1 cellular context compared by ENCODE assay signal in genomic region chr16:11356573-11357331, GRCh38.
TF ChIP-seq lines count a peak whose summit lies in the region.

No MANE protein-coding gene starts in this region.

TF ChIP-seq in K562, 482 proteins besides CTCF, POLR2A, EP300 and RAD21 (continued from another document):
- TF ChIP-seq, protein P1, sequence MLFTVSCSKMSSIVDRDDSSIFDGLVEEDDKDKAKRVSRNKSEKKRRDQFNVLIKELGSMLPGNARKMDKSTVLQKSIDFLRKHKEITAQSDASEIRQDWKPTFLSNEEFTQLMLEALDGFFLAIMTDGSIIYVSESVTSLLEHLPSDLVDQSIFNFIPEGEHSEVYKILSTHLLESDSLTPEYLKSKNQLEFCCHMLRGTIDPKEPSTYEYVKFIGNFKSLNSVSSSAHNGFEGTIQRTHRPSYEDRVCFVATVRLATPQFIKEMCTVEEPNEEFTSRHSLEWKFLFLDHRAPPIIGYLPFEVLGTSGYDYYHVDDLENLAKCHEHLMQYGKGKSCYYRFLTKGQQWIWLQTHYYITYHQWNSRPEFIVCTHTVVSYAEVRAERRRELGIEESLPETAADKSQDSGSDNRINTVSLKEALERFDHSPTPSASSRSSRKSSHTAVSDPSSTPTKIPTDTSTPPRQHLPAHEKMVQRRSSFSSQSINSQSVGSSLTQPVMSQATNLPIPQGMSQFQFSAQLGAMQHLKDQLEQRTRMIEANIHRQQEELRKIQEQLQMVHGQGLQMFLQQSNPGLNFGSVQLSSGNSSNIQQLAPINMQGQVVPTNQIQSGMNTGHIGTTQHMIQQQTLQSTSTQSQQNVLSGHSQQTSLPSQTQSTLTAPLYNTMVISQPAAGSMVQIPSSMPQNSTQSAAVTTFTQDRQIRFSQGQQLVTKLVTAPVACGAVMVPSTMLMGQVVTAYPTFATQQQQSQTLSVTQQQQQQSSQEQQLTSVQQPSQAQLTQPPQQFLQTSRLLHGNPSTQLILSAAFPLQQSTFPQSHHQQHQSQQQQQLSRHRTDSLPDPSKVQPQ (CRISPR knock-in tag; IDR thresholded peaks at IDR 0.05; ENCODE audit: borderline replicate concordance) = no peak
- TF ChIP-seq SAFB (IDR thresholded peaks at IDR 0.05; ENCODE audit: borderline replicate concordance, low read depth, low read length) (no peak), SIX5 (IDR thresholded peaks at IDR 0.05; ENCODE audit: borderline replicate concordance in 1 of 2, insufficient read depth in 1 of 2, low read depth in 1 of 2, low read length in 2 of 2) (no peak), GTF2A2 (tag; IDR thresholded peaks at IDR 0.05) (no peak), MAFK (IDR thresholded peaks at IDR 0.05; ENCODE audit: low read length) (no peak), DACH1 (IDR thresholded peaks at IDR 0.05; ENCODE audit: partially characterized antibody) (no peak), MEIS2 (IDR thresholded peaks at IDR 0.05; ENCODE audit: partially characterized antibody) (peak; percentile 47), CREM (IDR thresholded peaks at IDR 0.05; ENCODE audit: low read depth) (peak; percentile 54; the same call in 1 of the 2 replicates), PTBP1 (IDR thresholded peaks at IDR 0.05; ENCODE audit: low read depth, low read length) (no peak), CREB1 (IDR thresholded peaks at IDR 0.05) (no peak), CREB1 (CRISPR knock-in tag; IDR thresholded peaks at IDR 0.05) (no peak), ZNF347 (CRISPR knock-in tag; IDR thresholded peaks at IDR 0.05; ENCODE audit: low read depth) (no peak), POLR3A (IDR thresholded peaks at IDR 0.05; ENCODE audit: borderline replicate concordance, extremely low read depth, insufficient read depth, insufficient read length) (no peak), POLR2AphosphoS2 (IDR thresholded peaks at IDR 0.05; ENCODE audit: low read length) (no peak), FOXJ3 (CRISPR knock-in tag; IDR thresholded peaks at IDR 0.05) (no peak), JUND (IDR thresholded peaks at IDR 0.05; ENCODE audit: borderline replicate concordance, low read depth, low read length) (peak; percentile 52; the same call in 1 of the 2 replicates), JUND (tag; IDR thresholded peaks at IDR 0.05; ENCODE audit: borderline replicate concordance, low read depth, low read length) (no peak; the same call in 2 of the 3 replicates), CBFA2T3 (IDR thresholded peaks at IDR 0.05) (no peak), SRSF9 (IDR thresholded peaks at IDR 0.05; ENCODE audit: borderline replicate concordance, low read depth, low read length) (no peak), RCOR1 (IDR thresholded peaks at IDR 0.05; ENCODE audit: borderline replicate concordance in 1 of 2, low read depth in 2 of 2, low read length in 2 of 2) (peak; percentile 10 to 25; a peak in 1 of 4 replicates), ZNF24 (IDR thresholded peaks at IDR 0.05) (no peak), ZNF436 (CRISPR knock-in tag; IDR thresholded peaks at IDR 0.05) (no peak), ATF7 (IDR thresholded peaks at IDR 0.05) (no peak), GATA2 (CRISPR knock-in tag; IDR thresholded peaks at IDR 0.05) (no peak), BHLHE40 (IDR thresholded peaks at IDR 0.05; ENCODE audit: low read length) (peak; percentile 38; the same call in 1 of the 2 replicates), YY1 (IDR thresholded peaks at IDR 0.05; ENCODE audit: borderline replicate concordance in 1 of 3, control insufficient read depth in 1 of 3, extremely low read depth in 1 of 3, insufficient read depth in 3 of 3, insufficient read length in 1 of 3, insufficient replicate concordance in 2 of 3, low read depth in 1 of 3, low read length in 2 of 3) (peak in 1 of 3 experiments; percentile 58), ZNF75A (CRISPR knock-in tag; IDR thresholded peaks at IDR 0.05) (no peak)
- TF ChIP-seq, protein P2, sequence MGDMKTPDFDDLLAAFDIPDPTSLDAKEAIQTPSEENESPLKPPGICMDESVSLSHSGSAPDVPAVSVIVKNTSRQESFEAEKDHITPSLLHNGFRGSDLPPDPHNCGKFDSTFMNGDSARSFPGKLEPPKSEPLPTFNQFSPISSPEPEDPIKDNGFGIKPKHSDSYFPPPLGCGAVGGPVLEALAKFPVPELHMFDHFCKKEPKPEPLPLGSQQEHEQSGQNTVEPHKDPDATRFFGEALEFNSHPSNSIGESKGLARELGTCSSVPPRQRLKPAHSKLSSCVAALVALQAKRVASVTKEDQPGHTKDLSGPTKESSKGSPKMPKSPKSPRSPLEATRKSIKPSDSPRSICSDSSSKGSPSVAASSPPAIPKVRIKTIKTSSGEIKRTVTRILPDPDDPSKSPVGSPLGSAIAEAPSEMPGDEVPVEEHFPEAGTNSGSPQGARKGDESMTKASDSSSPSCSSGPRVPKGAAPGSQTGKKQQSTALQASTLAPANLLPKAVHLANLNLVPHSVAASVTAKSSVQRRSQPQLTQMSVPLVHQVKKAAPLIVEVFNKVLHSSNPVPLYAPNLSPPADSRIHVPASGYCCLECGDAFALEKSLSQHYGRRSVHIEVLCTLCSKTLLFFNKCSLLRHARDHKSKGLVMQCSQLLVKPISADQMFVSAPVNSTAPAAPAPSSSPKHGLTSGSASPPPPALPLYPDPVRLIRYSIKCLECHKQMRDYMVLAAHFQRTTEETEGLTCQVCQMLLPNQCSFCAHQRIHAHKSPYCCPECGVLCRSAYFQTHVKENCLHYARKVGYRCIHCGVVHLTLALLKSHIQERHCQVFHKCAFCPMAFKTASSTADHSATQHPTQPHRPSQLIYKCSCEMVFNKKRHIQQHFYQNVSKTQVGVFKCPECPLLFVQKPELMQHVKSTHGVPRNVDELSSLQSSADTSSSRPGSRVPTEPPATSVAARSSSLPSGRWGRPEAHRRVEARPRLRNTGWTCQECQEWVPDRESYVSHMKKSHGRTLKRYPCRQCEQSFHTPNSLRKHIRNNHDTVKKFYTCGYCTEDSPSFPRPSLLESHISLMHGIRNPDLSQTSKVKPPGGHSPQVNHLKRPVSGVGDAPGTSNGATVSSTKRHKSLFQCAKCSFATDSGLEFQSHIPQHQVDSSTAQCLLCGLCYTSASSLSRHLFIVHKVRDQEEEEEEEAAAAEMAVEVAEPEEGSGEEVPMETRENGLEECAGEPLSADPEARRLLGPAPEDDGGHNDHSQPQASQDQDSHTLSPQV (IDR thresholded peaks at IDR 0.05) = no peak
- TF ChIP-seq, protein P3, sequence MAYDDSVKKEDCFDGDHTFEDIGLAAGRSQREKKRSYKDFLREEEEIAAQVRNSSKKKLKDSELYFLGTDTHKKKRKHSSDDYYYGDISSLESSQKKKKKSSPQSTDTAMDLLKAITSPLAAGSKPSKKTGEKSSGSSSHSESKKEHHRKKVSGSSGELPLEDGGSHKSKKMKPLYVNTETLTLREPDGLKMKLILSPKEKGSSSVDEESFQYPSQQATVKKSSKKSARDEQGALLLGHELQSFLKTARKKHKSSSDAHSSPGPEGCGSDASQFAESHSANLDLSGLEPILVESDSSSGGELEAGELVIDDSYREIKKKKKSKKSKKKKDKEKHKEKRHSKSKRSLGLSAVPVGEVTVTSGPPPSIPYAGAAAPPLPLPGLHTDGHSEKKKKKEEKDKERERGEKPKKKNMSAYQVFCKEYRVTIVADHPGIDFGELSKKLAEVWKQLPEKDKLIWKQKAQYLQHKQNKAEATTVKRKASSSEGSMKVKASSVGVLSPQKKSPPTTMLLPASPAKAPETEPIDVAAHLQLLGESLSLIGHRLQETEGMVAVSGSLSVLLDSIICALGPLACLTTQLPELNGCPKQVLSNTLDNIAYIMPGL (CRISPR knock-in tag; IDR thresholded peaks at IDR 0.05) = no peak
- TF ChIP-seq, protein P4, sequence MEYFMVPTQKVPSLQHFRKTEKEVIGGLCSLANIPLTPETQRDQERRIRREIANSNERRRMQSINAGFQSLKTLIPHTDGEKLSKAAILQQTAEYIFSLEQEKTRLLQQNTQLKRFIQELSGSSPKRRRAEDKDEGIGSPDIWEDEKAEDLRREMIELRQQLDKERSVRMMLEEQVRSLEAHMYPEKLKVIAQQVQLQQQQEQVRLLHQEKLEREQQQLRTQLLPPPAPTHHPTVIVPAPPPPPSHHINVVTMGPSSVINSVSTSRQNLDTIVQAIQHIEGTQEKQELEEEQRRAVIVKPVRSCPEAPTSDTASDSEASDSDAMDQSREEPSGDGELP (CRISPR knock-in tag; IDR thresholded peaks at IDR 0.05; ENCODE audit: borderline replicate concordance) = peak; percentile 29; the same call in 1 of the 2 replicates
TF ChIP-seq in K562: peak in this region for 26.
